Comparison of ENCODE assay signal across 21 cellular contexts in genomic region chr18:34522627-34523026, GRCh38.
DNase-seq lines count a peak whose midpoint lies in the region; ATAC-seq and TF ChIP-seq lines count a peak whose summit lies in the region.
"Had no signal": no experiment of that assay in that cellular context is flagged by ENCODE, and none has a peak within 500 bp of the region (broad histone marks: within the 10 kb centered on the region; RNA-seq: fewer than 3 reads in every experiment).

No MANE protein-coding gene starts in this region.

- H3K27ac ChIP-seq in dorsolateral prefrontal cortex (peak overlapping the region in 1 of 59 donors; percentile 54), neuronal stem cell (replicated peaks; ENCODE audit: low read length) (no peak overlapping the region)
- H3K27ac ChIP-seq: hepatocyte, right lobe of liver, thyroid gland had no signal

- no peak overlapping the region for H4K91ac ChIP-seq in neuronal stem cell (ENCODE audit: low read depth, low read length, poor library complexity)

- no peak overlapping the region for H3K18ac ChIP-seq in neuronal stem cell (ENCODE audit: low read length)

- no peaks in the 10 kb centered on the region for H3K9me3 ChIP-seq in neuronal stem cell (replicated peaks in 1 of 2; ENCODE audit: control insufficient read depth in 2 of 2, insufficient read depth in 1 of 2, low read depth in 1 of 2, low read length in 2 of 2)
- H3K9me3 ChIP-seq: right lobe of liver, thyroid gland had no signal

- no peak overlapping the region for H3K23ac ChIP-seq in neuronal stem cell (ENCODE audit: low read depth, low read length, poor library complexity)

- H3K4me3 ChIP-seq in dorsolateral prefrontal cortex (no peak overlapping the region), neuronal stem cell (ENCODE audit: low read length in 2 of 2) (no peak overlapping the region)
- H3K4me3 ChIP-seq: hepatocyte, right lobe of liver, thyroid gland had no signal

- in situ Hi-C loops in G401 (cut with HindIII; ENCODE audit: low sequenced_read_pairs) = no loop called here

- H3K4me2 ChIP-seq in neuronal stem cell (ENCODE audit: insufficient read depth, low read length, poor library complexity, severe bottlenecking) = no peak overlapping the region
- H3K4me2 ChIP-seq: hepatocyte had no signal

- H2BK15ac ChIP-seq in neuronal stem cell (ENCODE audit: low read length) = no peak overlapping the region

- H3K14ac ChIP-seq in neuronal stem cell (ENCODE audit: low read length) = no peak overlapping the region

- H2AFZ ChIP-seq in neuronal stem cell (ENCODE audit: low read length) = no peak overlapping the region
- H2AFZ ChIP-seq: hepatocyte had no signal

- WGBS in neuronal stem cell (ENCODE audit: extremely low coverage in 2 of 2, insufficient read length in 2 of 2, insufficient replicate concordance in 1 of 2), 2 donors = no CpG with 5 or more reads among the region's 3 CpGs

- H3K9ac ChIP-seq in neuronal stem cell (ENCODE audit: low read depth, low read length, poor library complexity) = peak overlapping the region; percentile 51

- no peak for ATAC-seq in HG03457 (IDR thresholded peaks at IDR 0.05; ENCODE audit: unreplicated experiment)
- ATAC-seq: activated T-cell treated with anti-CD3 and anti-CD28 coated beads, Interleukin-2, amount 50 U/mL, for 72 hours; HepG2; left lobe of liver; naive thymus-derived CD4-positive, alpha-beta T cell; right lobe of liver; stimulated activated naive CD8-positive, alpha-beta T cell treated with anti-CD3 and anti-CD28 coated beads, Interleukin-15, Interleukin-2, amounts not matched to agents 100 U/mL and 50 U/mL, for 24 hours had no signal

- H3K27me3 ChIP-seq in dorsolateral prefrontal cortex = no peaks in the 10 kb centered on the region
- H3K27me3 ChIP-seq in neuronal stem cell (ENCODE audit: control insufficient read depth in 3 of 3, insufficient read depth in 3 of 3, low read depth in 1 of 3, low read length in 3 of 3) = no peaks in the 10 kb centered on the region
- H3K27me3 ChIP-seq: hepatocyte, right lobe of liver, thyroid gland had no signal

- H4K8ac ChIP-seq in neuronal stem cell (ENCODE audit: low read depth, low read length) = no peak overlapping the region

- no peaks in the 10 kb centered on the region for H3K79me1 ChIP-seq in neuronal stem cell (ENCODE audit: low read depth, low read length)

- H3K4me1 ChIP-seq in neuronal stem cell (ENCODE audit: control insufficient read depth in 2 of 2, insufficient read depth in 1 of 2, low read depth in 1 of 2, low read length in 2 of 2) = peaks cover 0 to 2% of the 10 kb centered on the region in 2 donors
- H3K4me1 ChIP-seq: right lobe of liver, thyroid gland had no signal

- no peak overlapping the region for H2BK5ac ChIP-seq in neuronal stem cell (ENCODE audit: low read length)

- H3K4ac ChIP-seq in neuronal stem cell (ENCODE audit: low read length) = no peak overlapping the region

- peak; percentile 94 for DNase-seq in G401 (ENCODE audit: low spot score)
- peak; percentile 82 to 95 for DNase-seq in NCI-H524 (lab: John Stamatoyannopoulos, UW)
- DNase-seq in dorsolateral prefrontal cortex = peak in 8 of 10 donors; percentile 17 to 90 (median 40)
- DNase-seq in neuronal stem cell (ENCODE audit: low spot score) = no peak
- no peak for DNase-seq in NCI-H1105 treated with DMSO at 0.1 percent for 48 hours (lab: John Stamatoyannopoulos, UW)
- DNase-seq in NCI-H128 (lab: John Stamatoyannopoulos, UW; ENCODE audit: unreplicated experiment) = no peak
- no peak for DNase-seq in islet precursor cell
- DNase-seq: activated CD4-positive, alpha-beta T cell treated with anti-CD3 and anti-CD28 coated beads for 48 hours; activated naive CD4-positive, alpha-beta T cell treated with anti-CD3 and anti-CD28 coated beads for 36 hours; activated T-cell treated with anti-CD3 and anti-CD28 coated beads, Interleukin-2, amount 50 U/mL, for 72 hours; Kasumi-1; naive thymus-derived CD4-positive, alpha-beta T cell; NCI-H526; right lobe of liver; stimulated activated CD4-positive, alpha-beta T cell treated with anti-CD3 and anti-CD28 coated beads, Interleukin-4, amount 100 ng/mL, for 4 hours; stimulated activated naive CD8-positive, alpha-beta T cell treated with anti-CD3 and anti-CD28 coated beads, Interleukin-15, Interleukin-2, amounts not matched to agents 100 U/mL and 50 U/mL, for 24 hours had no signal

- H2BK120ac ChIP-seq in neuronal stem cell (ENCODE audit: low read depth, low read length) = no peak overlapping the region

- no peak overlapping the region for H2AK5ac ChIP-seq in neuronal stem cell (ENCODE audit: low read depth, low read length)

- no peaks in the 10 kb centered on the region for H3K36me3 ChIP-seq in neuronal stem cell (replicated peaks in 1 of 2; ENCODE audit: control insufficient read depth in 2 of 2, insufficient read depth in 2 of 2, low read length in 2 of 2)
- H3K36me3 ChIP-seq: right lobe of liver, thyroid gland had no signal

- H2BK12ac ChIP-seq in neuronal stem cell (ENCODE audit: low read length) = no peak overlapping the region

- intact Hi-C loops in dorsolateral prefrontal cortex (cut with DNase I) = no loop called here

- no peak for TF ChIP-seq CTCF in dorsolateral prefrontal cortex (IDR thresholded peaks at IDR 0.05 in 54 of 56, conservative IDR thresholded peaks at IDR 0.05 in 2 of 56; ENCODE audit: low read depth in 1 of 56, partially characterized antibody in 56 of 56)

Comparison
In these comparisons a context has a peak if more than half of its experiments do, and no peak if none do; other contexts are left out.
1. DNase-seq: peak in G401 (single experiment), NCI-H524 (2 of 2) and dorsolateral prefrontal cortex (8 of 10); none in neuronal stem cell (single experiment), NCI-H1105 treated with DMSO at 0.1 percent for 48 hours (single experiment), NCI-H128 (single experiment) and islet precursor cell (single experiment).